ENCODE assay signal across 23 cellular contexts in genomic region chr22:46359362-46359761, GRCh38.
"Had no signal": no experiment of that assay in that cellular context is flagged by ENCODE, and none has a peak within 500 bp of the region (broad histone marks: within the 10 kb centered on the region; RNA-seq: fewer than 3 reads in every experiment).

No MANE protein-coding gene starts in this region.

- H3K27me3 Mint-ChIP-seq: naive thymus-derived CD4-positive, alpha-beta T cell had no signal

- H3K4me3 ChIP-seq: colonic mucosa, heart left ventricle, left ventricle myocardium inferior, psoas muscle, stomach, thoracic aorta had no signal

- H3K9me3 ChIP-seq: colonic mucosa, left ventricle myocardium inferior, neutrophil, psoas muscle, stomach, thoracic aorta had no signal

- H3K36me3 ChIP-seq: colonic mucosa had no signal

- H3K9me3 Mint-ChIP-seq: endodermal cell had no signal

- H3K4me1 Mint-ChIP-seq: endodermal cell had no signal

- DNase-seq: cerebellar nuclear complex; colonic mucosa; effector CD4-positive, alpha-beta T cell; erythroblast; foreskin melanocyte; hypothalamus; left ventricle myocardium inferior; mammary epithelial cell; naive thymus-derived CD4-positive, alpha-beta T cell; nephron progenitor cell; retina; stimulated activated CD4-positive, alpha-beta T cell treated with anti-CD3 and anti-CD28 coated beads, Interleukin-2, amount 100 ng/mL, for 24 hours; stimulated activated CD4-positive, alpha-beta T cell treated with anti-CD3 and anti-CD28 coated beads, Interleukin-4, amount 100 ng/mL, for 4 hours; stimulated activated naive CD4-positive, alpha-beta T cell; stomach; substantia nigra; trophoblast cell had no signal

- H3K27me3 ChIP-seq: colonic mucosa, heart left ventricle, neutrophil had no signal

- H3K27ac ChIP-seq: colonic mucosa, heart left ventricle, left ventricle myocardium inferior, neutrophil, psoas muscle, stomach, thoracic aorta had no signal

- H3K4me1 ChIP-seq: colonic mucosa, psoas muscle had no signal

- H3K4me3 Mint-ChIP-seq: endodermal cell, nephron progenitor cell had no signal

- ATAC-seq: heart left ventricle; naive thymus-derived CD4-positive, alpha-beta T cell; psoas muscle; sciatic nerve had no signal
